ENCODE assay signal across 8 cellular contexts in the genomic region with DNA sequence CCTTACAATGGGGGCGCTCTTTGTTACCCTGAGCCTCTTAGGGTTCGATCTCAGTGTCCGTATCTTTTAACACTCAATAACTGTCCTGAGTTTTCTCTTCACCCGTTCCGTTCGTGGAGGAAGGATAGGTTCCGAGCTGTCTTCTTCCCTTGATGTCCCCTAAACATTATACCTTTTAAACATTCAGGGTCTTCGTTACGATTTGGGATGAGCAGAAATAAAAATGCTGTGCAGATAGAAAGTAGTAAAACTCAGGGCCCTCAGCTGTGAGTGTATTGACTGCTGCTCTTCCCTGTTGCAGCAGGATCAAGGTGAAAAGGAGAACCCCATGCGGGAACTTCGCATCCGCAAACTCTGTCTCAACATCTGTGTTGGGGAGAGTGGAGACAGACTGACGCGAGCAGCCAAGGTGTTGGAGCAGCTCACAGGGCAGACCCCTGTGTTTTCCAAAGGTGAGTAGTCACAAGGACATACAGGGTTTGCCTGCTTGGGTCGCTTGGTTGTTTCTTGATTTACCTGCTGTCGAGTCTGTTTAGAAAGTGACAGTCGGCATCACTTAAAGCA. TPM values are rescaled to one million over a fixed set of nuclear protein-coding genes. Genes with fewer than 3 reads are reported as not detected.
DNase-seq lines count a peak whose midpoint lies in the region; ATAC-seq, FAIRE-seq and TF ChIP-seq lines count a peak whose summit lies in the region.

No MANE protein-coding gene starts in this region.

- peak overlapping the region; percentile 98 for H3K9ac ChIP-seq in HepG2 (ENCODE audit: insufficient read depth, low read depth, low read length)

- H3K4me1 ChIP-seq in heart left ventricle (peaks cover 7 to 54% (median 44%) of the 10 kb centered on the region in 12 donors), HepG2 (ENCODE audit: insufficient read depth, low read length) (peaks cover 53% of the 10 kb centered on the region), transverse colon (peaks cover 11 to 45% (median 27%) of the 10 kb centered on the region in 4 donors)

- H3K36me3 Mint-ChIP-seq in activated naive CD8-positive, alpha-beta T cell treated with anti-CD3 and anti-CD28 coated beads for 36 hours, result peaks cover 59% of the 10 kb centered on the region

- BruUV-seq in HepG2 (replicated peaks; lab: Mats Ljungman, UMichigan), result no TSS peak

- H4K20me1 ChIP-seq in HepG2 (ENCODE audit: insufficient read depth, low read length), result peaks cover 56% of the 10 kb centered on the region

- peaks cover 0 to 6% (median 0%) of the 10 kb centered on the region in 12 donors for H3K9me3 ChIP-seq in heart left ventricle
- H3K9me3 ChIP-seq in HepG2 (ENCODE audit: low read length), result no peaks in the 10 kb centered on the region
- no peaks in the 10 kb centered on the region for H3K9me3 ChIP-seq in transverse colon

- H3K79me2 ChIP-seq in HepG2 (ENCODE audit: insufficient read depth, low read length), result peaks cover 55% of the 10 kb centered on the region

- TF ChIP-seq POLR2A in heart left ventricle (IDR thresholded peaks at IDR 0.05) (no peak), HepG2 (IDR thresholded peaks at IDR 0.05; ENCODE audit: insufficient read depth in 1 of 2, low read depth in 2 of 2, low read length in 2 of 2) (0 out of 4 replicates have a peak, but pooled peaks of 1 of the 2 experiments have one; percentile 20), transverse colon (IDR thresholded peaks at IDR 0.05) (no peak)

- TF ChIP-seq CTCF in heart left ventricle (IDR thresholded peaks at IDR 0.05) (no peak), HepG2 (CRISPR knock-in tag; IDR thresholded peaks at IDR 0.05) (no peak), transverse colon (IDR thresholded peaks at IDR 0.05) (no peak)

- H3K27ac ChIP-seq in heart left ventricle (peak overlapping the region in 11 of 12 donors; percentile 64 to 93 (median 83)), HepG2 (ENCODE audit: extremely low read length, insufficient read depth, low read length) (peak overlapping the region; percentile 86), transverse colon (peak overlapping the region; percentile 84 to 92 (median 88))

- H3K27me3 ChIP-seq in heart left ventricle (no peaks in the 10 kb centered on the region), HepG2 (ENCODE audit: control insufficient read depth in 1 of 2, insufficient read depth in 2 of 2, low read length in 2 of 2) (no peaks in the 10 kb centered on the region; a peak in 1 of 5 replicates), transverse colon (no peaks in the 10 kb centered on the region)

- no peaks in the 10 kb centered on the region for H3K9me3 Mint-ChIP-seq in activated naive CD8-positive, alpha-beta T cell treated with anti-CD3 and anti-CD28 coated beads for 36 hours

- H3K27ac Mint-ChIP-seq in activated naive CD8-positive, alpha-beta T cell treated with anti-CD3 and anti-CD28 coated beads for 36 hours, result peak overlapping the region; percentile 97

- peak overlapping the region; percentile 89 for H3K4me2 ChIP-seq in HepG2 (ENCODE audit: low read depth, low read length)

- no peak for TF ChIP-seq RAD21 in HepG2 (CRISPR knock-in tag; IDR thresholded peaks at IDR 0.05)

- in situ Hi-C loops in HepG2 (cut with HindIII; ENCODE audit: extremely low pct_ligation_motif_present, low pct_unique_long_range_greater_than_20kb) (loop anchor here (5.0 kb wide), 1 partner anchor 55 kb away; no protein-coding TSS in a partner anchor), transverse colon (cut with MboI; ENCODE audit: low pct_ligation_motif_present in 1 of 4, low pct_unique_long_range_greater_than_20kb in 1 of 4, low sequenced_read_pairs in 3 of 4) (loop anchor here in 1 of 4 donors (10.0 kb wide), 1 partner anchor 52 kb away; a partner anchor contains a TSS)

- ATAC-seq in heart left ventricle, result no peak
- no peak for ATAC-seq in left cardiac atrium
- no peak for ATAC-seq in HepG2

- 10 to 15% (median 11%) methylated on average over 17 of the region's 17 CpGs for WGBS in heart left ventricle, 4 donors
- WGBS in HepG2 (ENCODE audit: low lambda C conversion rate), result 6% methylated on average over 17 of the region's 17 CpGs
- WGBS in transverse colon (ENCODE audit: low coverage in 1 of 2), 2 donors, result 5 to 10% methylated on average over 11 to 17 of the region's 17 CpGs

- DNase-seq in heart left ventricle (no peak), left cardiac atrium (no peak), HepG2 (ENCODE audit: low spot score) (no peak), transverse colon (no peak), NCI-H82 (lab: John Stamatoyannopoulos, UW) (no peak), HuH-7.5 (ENCODE audit: low spot score) (no peak), NCI-H526 (lab: John Stamatoyannopoulos, UW) (no peak)
- no peak for DNase-seq in activated naive CD8-positive, alpha-beta T cell treated with anti-CD3 and anti-CD28 coated beads for 36 hours

- H3K4me1 Mint-ChIP-seq in activated naive CD8-positive, alpha-beta T cell treated with anti-CD3 and anti-CD28 coated beads for 36 hours, result peaks cover 36% of the 10 kb centered on the region

- peak overlapping the region; percentile 58 to 98 (median 82) for H3K4me3 ChIP-seq in heart left ventricle
- peak overlapping the region; percentile 96 to 100 (median 96) for H3K4me3 ChIP-seq in HepG2 (replicated peaks in 1 of 3; ENCODE audit: insufficient read depth in 1 of 3, low read depth in 2 of 3, low read length in 3 of 3)
- peak overlapping the region; percentile 63 to 94 (median 80) for H3K4me3 ChIP-seq in transverse colon

- POLR2A ChIA-PET in HepG2 (lab: Yijun Ruan, JAX), result interaction anchor here (1.0 to 2.8 kb wide), 12 partner anchors 8 to 178 kb away, joined by 3 to 42 read pairs (median 6); a partner anchor contains a TSS

- intact Hi-C loops in heart left ventricle (cut with DNase I), result loop anchor here in 1 of 10 donors (5.0 kb wide), 1 partner anchor 50 kb away; a partner anchor contains a TSS
- intact Hi-C loops in left cardiac atrium (cut with DNase I), result loop anchor here in 1 of 2 donors (5.0 kb wide), 1 partner anchor 130 kb away; no protein-coding TSS in a partner anchor
- intact Hi-C loops in HepG2 (cut with micrococcal nuclease; ENCODE audit: unreplicated experiment), result loop anchor here (5.0 kb wide), 1 partner anchor 60 kb away; no protein-coding TSS in a partner anchor
- intact Hi-C loops in transverse colon (cut with DNase I; ENCODE audit: low total_unique reads), result no loop called here

- TF ChIP-seq EP300 in HepG2 (IDR thresholded peaks at IDR 0.05; ENCODE audit: low read depth in 2 of 2, low read length in 2 of 2) (no peak), HepG2 (CRISPR knock-in tag; IDR thresholded peaks at IDR 0.05; ENCODE audit: borderline replicate concordance) (no peak), transverse colon (IDR thresholded peaks at IDR 0.05; ENCODE audit: low read depth) (no peak)

- no peak for FAIRE-seq in HepG2 (lab: Jason Lieb, UNC)

- H3K27me3 Mint-ChIP-seq in activated naive CD8-positive, alpha-beta T cell treated with anti-CD3 and anti-CD28 coated beads for 36 hours, result no peaks in the 10 kb centered on the region

- CTCF ChIA-PET in HepG2 (lab: Yijun Ruan, JAX; ENCODE audit: low intra/inter-chr PET ratio, low total read pairs), result no interaction called here

- no peak overlapping the region for H2AFZ ChIP-seq in HepG2 (ENCODE audit: low read length)

- H3K36me3 ChIP-seq in heart left ventricle (peaks cover 0 to 50% (median 45%) of the 10 kb centered on the region in 9 donors), HepG2 (replicated peaks in 1 of 2; ENCODE audit: control insufficient read depth in 1 of 2, insufficient read depth in 2 of 2, low read length in 2 of 2) (peaks cover 19 to 45% of the 10 kb centered on the region in 2 experiments), transverse colon (peaks cover 0 to 28% (median 9%) of the 10 kb centered on the region in 4 donors)

- peak overlapping the region; percentile 96 for H3K4me3 Mint-ChIP-seq in activated naive CD8-positive, alpha-beta T cell treated with anti-CD3 and anti-CD28 coated beads for 36 hours

RNA-seq across cellular contexts. Expression of a gene that starts 0.8 kb away (rescaled TPM):
- total RNA-seq in heart left ventricle (100 to 1,000 TPM; 341 to 789 (median 680) TPM), left cardiac atrium (100 to 1,000 TPM; 639 to 683 TPM), HepG2 (2016; rRNA removed; fragmentation: Illumina TruSeq; extraction: Trizol) (2,010 and 2,638 TPM in 2 replicates), transverse colon (100 to 1,000 TPM; 382 to 822 (median 494) TPM)
- polyA plus RNA-seq in heart left ventricle (1,000 to 10,000 TPM; 1,580 to 2,009 TPM), HepG2 (2011; rRNA removed) (1,552 and 1,682 TPM in 2 replicates)
- total RNA-seq in activated naive CD8-positive, alpha-beta T cell treated with anti-CD3 and anti-CD28 coated beads for 36 hours, result 1,000 to 10,000 TPM; 1,457 to 1,518 TPM
- total RNA-seq in HepG2 (2016; cell fraction: cytosol; rRNA removed; fragmentation: Illumina TruSeq; extraction: Trizol; ENCODE audit: low read depth), result 1,858 and 2,176 TPM in 2 replicates
- 2,021 and 2,756 TPM in 2 replicates for total RNA-seq in HepG2 (2016; cell fraction: insoluble cytoplasmic fraction; rRNA removed; fragmentation: Illumina TruSeq; extraction: Trizol)
- total RNA-seq in HepG2 (2016; cell fraction: membrane; rRNA removed; fragmentation: Illumina TruSeq; extraction: Trizol), result 3,644 and 4,048 TPM in 2 replicates
- total RNA-seq in HepG2 (2016; cell fraction: nucleus; rRNA removed; fragmentation: Illumina TruSeq; extraction: Trizol), result 641 and 715 TPM in 2 replicates
- 1,274 and 1,563 TPM in 2 replicates for polyA plus RNA-seq in HepG2 (2011; cell fraction: cytosol; rRNA removed)
- polyA plus RNA-seq in HepG2 (2011; cell fraction: nucleus; rRNA removed), result 268 and 378 TPM in 2 replicates
- polyA plus RNA-seq in HepG2 (2012), result 3,472 and 3,503 TPM in 2 replicates
- 3,344 and 3,698 TPM in 2 replicates for polyA plus RNA-seq in HepG2 (2016; cell fraction: cytosol; fragmentation: Illumina TruSeq; extraction: Trizol; ENCODE audit: low read depth)
- polyA plus RNA-seq in HepG2 (2016; cell fraction: insoluble cytoplasmic fraction; fragmentation: Illumina TruSeq; extraction: Trizol; ENCODE audit: low read depth), result 3,158 and 3,586 TPM in 2 replicates
- 4,657 and 4,799 TPM in 2 replicates for polyA plus RNA-seq in HepG2 (2016; cell fraction: membrane; fragmentation: Illumina TruSeq; extraction: Trizol; ENCODE audit: low read depth)
- 1,462 and 1,519 TPM in 2 replicates for polyA plus RNA-seq in HepG2 (2016; cell fraction: nucleus; fragmentation: Illumina TruSeq; extraction: Trizol; ENCODE audit: insufficient read depth, low read depth)
- polyA minus RNA-seq in HepG2 (2011; rRNA and poly(A)+ RNA removed; ENCODE audit: low replicate concordance), result 334 and 786 TPM in 2 replicates
- polyA minus RNA-seq in HepG2 (2011; cell fraction: cytosol; rRNA and poly(A)+ RNA removed), result 353 and 418 TPM in 2 replicates
- 166 and 250 TPM in 2 replicates for polyA minus RNA-seq in HepG2 (2011; cell fraction: nucleus; rRNA and poly(A)+ RNA removed)

RNA-seq across cellular contexts. Expression of a gene that starts 50.9 kb away (rescaled TPM):
- 10 to 100 TPM; 28.9 to 45.8 (median 34.3) TPM for total RNA-seq in heart left ventricle
- 10 to 100 TPM; 11.3 to 30.0 TPM for polyA plus RNA-seq in heart left ventricle
- 10 to 100 TPM; 30.0 to 30.2 TPM for total RNA-seq in left cardiac atrium
- 10 to 100 TPM; 58.5 to 60.6 TPM for total RNA-seq in activated naive CD8-positive, alpha-beta T cell treated with anti-CD3 and anti-CD28 coated beads for 36 hours
- total RNA-seq in HepG2 (2016; rRNA removed; fragmentation: Illumina TruSeq; extraction: Trizol), result 28.5 and 36.3 TPM in 2 replicates
- total RNA-seq in HepG2 (2016; cell fraction: cytosol; rRNA removed; fragmentation: Illumina TruSeq; extraction: Trizol; ENCODE audit: low read depth), result 7.3 and 7.8 TPM in 2 replicates
- total RNA-seq in HepG2 (2016; cell fraction: insoluble cytoplasmic fraction; rRNA removed; fragmentation: Illumina TruSeq; extraction: Trizol), result 27.5 and 30.2 TPM in 2 replicates
- total RNA-seq in HepG2 (2016; cell fraction: membrane; rRNA removed; fragmentation: Illumina TruSeq; extraction: Trizol), result 23.8 and 29.0 TPM in 2 replicates
- total RNA-seq in HepG2 (2016; cell fraction: nucleus; rRNA removed; fragmentation: Illumina TruSeq; extraction: Trizol), result 16.4 and 21.2 TPM in 2 replicates
- polyA plus RNA-seq in HepG2 (2011; rRNA removed), result 14.2 and 14.8 TPM in 2 replicates
- 9.6 and 12.3 TPM in 2 replicates for polyA plus RNA-seq in HepG2 (2011; cell fraction: cytosol; rRNA removed)
- 10.0 and 12.4 TPM in 2 replicates for polyA plus RNA-seq in HepG2 (2011; cell fraction: nucleus; rRNA removed)
- 16.3 and 19.1 TPM in 2 replicates for polyA plus RNA-seq in HepG2 (2012)
- polyA plus RNA-seq in HepG2 (2016; cell fraction: cytosol; fragmentation: Illumina TruSeq; extraction: Trizol; ENCODE audit: low read depth), result 11.2 and 13.3 TPM in 2 replicates
- 33.1 and 41.5 TPM in 2 replicates for polyA plus RNA-seq in HepG2 (2016; cell fraction: insoluble cytoplasmic fraction; fragmentation: Illumina TruSeq; extraction: Trizol; ENCODE audit: low read depth)
- polyA plus RNA-seq in HepG2 (2016; cell fraction: membrane; fragmentation: Illumina TruSeq; extraction: Trizol; ENCODE audit: low read depth), result 21.3 and 28.9 TPM in 2 replicates
- 32.1 and 36.1 TPM in 2 replicates for polyA plus RNA-seq in HepG2 (2016; cell fraction: nucleus; fragmentation: Illumina TruSeq; extraction: Trizol; ENCODE audit: insufficient read depth, low read depth)
- polyA minus RNA-seq in HepG2 (2011; rRNA and poly(A)+ RNA removed; ENCODE audit: low replicate concordance), result 9.7 and 21.5 TPM in 2 replicates
- 18.6 and 21.7 TPM in 2 replicates for polyA minus RNA-seq in HepG2 (2011; cell fraction: cytosol; rRNA and poly(A)+ RNA removed)
- 12.0 and 20.3 TPM in 2 replicates for polyA minus RNA-seq in HepG2 (2011; cell fraction: nucleus; rRNA and poly(A)+ RNA removed)
- total RNA-seq in transverse colon, result 10 to 100 TPM in 3 of 4 donors, 1 to 10 TPM in 1; 9.6 to 39.3 (median 33.2) TPM
